8 cellular contexts compared by ENCODE assay signal in the genomic region with DNA sequence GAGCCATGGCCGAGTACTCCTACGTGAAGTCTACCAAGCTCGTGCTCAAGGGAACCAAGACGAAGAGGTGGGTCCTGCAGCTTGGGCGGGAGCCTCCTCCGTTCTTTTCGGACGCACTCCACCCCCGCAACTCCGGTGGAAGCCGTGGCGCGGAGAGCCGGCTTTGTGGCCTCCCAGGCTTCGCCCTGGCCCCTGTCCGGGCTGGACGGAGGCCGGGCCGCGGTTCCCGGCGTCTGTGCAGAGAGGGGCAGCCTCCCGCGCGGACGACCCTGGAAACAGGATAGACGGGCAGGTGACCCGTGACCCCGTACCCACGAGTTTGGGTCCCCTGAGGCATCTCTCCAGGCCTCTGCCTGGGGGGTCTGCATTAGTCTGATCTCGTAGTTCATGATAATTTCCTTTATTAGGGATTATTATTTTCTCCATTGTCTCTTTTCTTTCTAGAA. TPM values are rescaled to one million over a fixed set of nuclear protein-coding genes. Genes with fewer than 3 reads are reported as not detected.
A peak's percentile ranks its signal among the peaks of the same experiment; 100 is the strongest.
DNase-seq lines count a peak whose midpoint lies in the region; ATAC-seq and TF ChIP-seq lines count a peak whose summit lies in the region.

No MANE protein-coding gene starts in this region.

- in situ Hi-C loops in GM13976 (cut with MboI; ENCODE audit: low sequenced_read_pairs, unreplicated experiment), result no loop called here

- no peaks in the 10 kb centered on the region for H3K36me3 ChIP-seq in CD8-positive, alpha-beta T cell (ENCODE audit: insufficient read depth, low read length)
- H3K36me3 ChIP-seq in KOPT-K1 (ENCODE audit: insufficient read depth, low read length), result peaks cover 17% of the 10 kb centered on the region
- no peaks in the 10 kb centered on the region for H3K36me3 ChIP-seq in ectodermal cell (ENCODE audit: control insufficient read depth, insufficient read depth, low read length)

- intact Hi-C loops in CD8-positive, alpha-beta T cell (cut with DNase I, micrococcal nuclease), result no loop called here

- H3K27ac ChIP-seq in CD8-positive, alpha-beta T cell (ENCODE audit: low read depth, low read length), result peak overlapping the region; percentile 73
- H3K27ac ChIP-seq in KOPT-K1 (ENCODE audit: low read depth, low read length, poor library complexity, severe bottlenecking), result peak overlapping the region; percentile 81
- peak overlapping the region; percentile 63 for H3K27ac ChIP-seq in ectodermal cell (ENCODE audit: insufficient read depth, low read depth, low read length, poor library complexity, severe bottlenecking)

- POLR2A ChIA-PET in CD8-positive, alpha-beta T cell (lab: Charles Lee), result no interaction called here

- H3K36me3 Mint-ChIP-seq in CD8-positive, alpha-beta T cell, result peaks cover 47% of the 10 kb centered on the region
- peaks cover 28% of the 10 kb centered on the region for H3K36me3 Mint-ChIP-seq in neural crest cell (ENCODE audit: low read depth)

- H3K9me3 ChIP-seq in CD8-positive, alpha-beta T cell (ENCODE audit: low read length), result no peaks in the 10 kb centered on the region
- H3K9me3 ChIP-seq in KOPT-K1 (ENCODE audit: insufficient read depth, low read length, poor library complexity, severe bottlenecking) (no peaks in the 10 kb centered on the region), ectodermal cell (ENCODE audit: control insufficient read depth, low read length) (no peaks in the 10 kb centered on the region)

- H3K4me1 Mint-ChIP-seq in CD8-positive, alpha-beta T cell (ENCODE audit: low read depth), result peaks cover 51% of the 10 kb centered on the region
- peaks cover 24% of the 10 kb centered on the region for H3K4me1 Mint-ChIP-seq in neural crest cell

- TF ChIP-seq CTCF in CD8-positive, alpha-beta T cell (IDR thresholded peaks at IDR 0.05), result no peak
- TF ChIP-seq CTCF in neural crest cell (conservative IDR thresholded peaks at IDR 0.05) (no peak), GM13976 (IDR thresholded peaks at IDR 0.05; ENCODE audit: borderline replicate concordance, control extremely low read depth, extremely low read depth, insufficient read depth, missing control alignments) (no peak)

- 0 to 1% methylated on average over 30 of the region's 31 CpGs for WGBS in ectodermal cell, 2 experiments

- peaks cover 23% of the 10 kb centered on the region for H3K4me1 ChIP-seq in CD8-positive, alpha-beta T cell (ENCODE audit: insufficient read depth, low read length)
- peaks cover 5% of the 10 kb centered on the region for H3K4me1 ChIP-seq in ectodermal cell (ENCODE audit: control insufficient read depth, insufficient read depth, low read length)

- DNase-seq in CD8-positive, alpha-beta T cell, result no peak
- no peak for DNase-seq in neural crest cell (ENCODE audit: low read depth, low spot score)
- no peak for DNase-seq in GM13976 (ENCODE audit: low spot score)
- DNase-seq in NCI-H1417 (lab: John Stamatoyannopoulos, UW), result no peak
- no peak for DNase-seq in stimulated activated CD4-positive, alpha-beta T cell treated with anti-CD3 and anti-CD28 coated beads, Interleukin-4, amount 100 ng/mL, for 4 hours

- no peaks in the 10 kb centered on the region for H3K27me3 Mint-ChIP-seq in CD8-positive, alpha-beta T cell (ENCODE audit: low read depth)
- no peaks in the 10 kb centered on the region for H3K27me3 Mint-ChIP-seq in neural crest cell (ENCODE audit: low read depth)

- H3K4me3 ChIP-seq in CD8-positive, alpha-beta T cell (ENCODE audit: low read depth, low read length), result peak overlapping the region; percentile 52
- H3K4me3 ChIP-seq in ectodermal cell (ENCODE audit: insufficient read depth, low read depth, low read length), result peak overlapping the region; percentile 96

- peak overlapping the region; percentile 98 for H3K27ac Mint-ChIP-seq in CD8-positive, alpha-beta T cell
- H3K27ac Mint-ChIP-seq in neural crest cell (ENCODE audit: unreplicated experiment), result peak overlapping the region; percentile 97

- peaks cover 26% of the 10 kb centered on the region for H3K9me3 Mint-ChIP-seq in CD8-positive, alpha-beta T cell
- peaks cover 14% of the 10 kb centered on the region for H3K9me3 Mint-ChIP-seq in neural crest cell

- peak overlapping the region; percentile 97 for H3K4me3 Mint-ChIP-seq in CD8-positive, alpha-beta T cell
- H3K4me3 Mint-ChIP-seq in neural crest cell, result peak overlapping the region; percentile 97

- no peaks in the 10 kb centered on the region for H3K27me3 ChIP-seq in CD8-positive, alpha-beta T cell (ENCODE audit: insufficient read depth, low read length)
- no peaks in the 10 kb centered on the region for H3K27me3 ChIP-seq in ectodermal cell (ENCODE audit: control insufficient read depth, insufficient read depth, low read length, poor library complexity, severe bottlenecking)

- CTCF ChIA-PET in CD8-positive, alpha-beta T cell (lab: Charles Lee), result interaction anchor here (1.0 kb wide), 1 partner anchor 22 kb away, joined by 4 read pairs; no protein-coding TSS in a partner anchor

- ATAC-seq in CD8-positive, alpha-beta T cell, result no peak
- ATAC-seq in HG02678 (IDR thresholded peaks at IDR 0.05; ENCODE audit: unreplicated experiment), result no peak

RNA-seq across cellular contexts. Expression of gene FRG1, which starts 0.4 kb away (rescaled TPM):
- total RNA-seq in CD8-positive, alpha-beta T cell, result 10 to 100 TPM; 67.9 to 68.5 TPM
- 63.5 TPM for polyA plus RNA-seq in ectodermal cell (2013, experiment 1 of 4)
- polyA plus RNA-seq in ectodermal cell (2013, experiment 2 of 4), result 57.2 TPM
- polyA plus RNA-seq in ectodermal cell (2013, experiment 3 of 4), result 56.2 TPM
- polyA plus RNA-seq in ectodermal cell (2013, experiment 4 of 4), result 61.9 TPM
- total RNA-seq in neural crest cell, result 41.5 and 45.2 TPM in 2 replicates
